ENCODE assay signal across 10 cellular contexts in the genomic region with DNA sequence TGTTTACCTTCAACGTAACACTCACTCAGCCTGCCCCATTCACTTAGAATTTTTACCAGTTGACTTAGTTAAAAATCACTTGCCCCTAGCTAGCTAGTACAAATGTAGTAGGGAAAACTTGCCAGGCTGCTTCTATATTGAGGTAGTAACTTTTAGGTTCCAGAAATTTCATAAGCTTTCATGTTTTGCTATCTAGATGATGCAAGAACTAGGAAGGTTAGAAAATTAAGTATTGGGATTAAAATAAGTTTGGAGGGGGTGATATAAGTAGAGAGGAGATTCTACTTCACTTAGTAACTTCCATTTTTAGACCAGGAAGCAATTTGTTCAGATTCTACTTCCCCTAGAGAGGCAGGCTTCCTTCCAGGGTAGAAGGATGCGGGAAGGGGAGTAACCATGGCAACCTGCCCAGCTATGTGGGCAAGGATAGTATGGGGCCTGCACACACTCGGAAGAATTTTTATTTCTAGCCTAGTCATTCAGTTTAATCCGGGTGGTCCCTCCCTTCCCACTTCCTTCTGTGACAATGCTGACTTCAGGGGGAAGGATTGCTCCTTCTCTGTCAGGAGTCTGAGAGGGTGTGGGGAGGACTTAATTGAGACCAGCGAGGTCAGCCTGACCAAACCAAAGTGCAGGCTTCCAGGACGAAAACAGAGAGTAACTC. TPM values are rescaled to one million over a fixed set of nuclear protein-coding genes. Genes with fewer than 3 reads are reported as not detected.
A peak's percentile ranks its signal among the peaks of the same experiment; 100 is the strongest.
DNase-seq lines count a peak whose midpoint lies in the region; ATAC-seq and TF ChIP-seq lines count a peak whose summit lies in the region.
"Had no signal": no experiment of that assay in that cellular context is flagged by ENCODE, and none has a peak within 500 bp of the region (broad histone marks: within the 10 kb centered on the region; RNA-seq: fewer than 3 reads in every experiment).

No MANE protein-coding gene starts in this region.

- H3K79me2 ChIP-seq in smooth muscle cell (ENCODE audit: low read depth) = peaks cover 79% of the 10 kb centered on the region

- peak in 1 of 3 donors; percentile 22 for TF ChIP-seq POLR2A in body of pancreas (IDR thresholded peaks at IDR 0.05)

- no peaks in the 10 kb centered on the region for H3K9me3 ChIP-seq in body of pancreas
- H3K9me3 ChIP-seq in smooth muscle cell (replicated peaks; ENCODE audit: low read depth) = no peaks in the 10 kb centered on the region

- H3K4me1 ChIP-seq in body of pancreas (peaks cover 9% of the 10 kb centered on the region), smooth muscle cell (ENCODE audit: low read depth) (peaks cover 23% of the 10 kb centered on the region)

- WGBS in body of pancreas, 2 donors = 39 to 43% methylated on average over 6 of the region's 6 CpGs
- 37% methylated on average over 6 of the region's 6 CpGs for WGBS in smooth muscle cell (ENCODE audit: low lambda C conversion rate)

- DNase-seq in GOT3 (lab: John Stamatoyannopoulos, UW) (peak; percentile 10), body of pancreas (peak; percentile 31 to 74 (median 52)), kidney glomerular epithelial cell (lab: John Stamatoyannopoulos, UW) (peak; percentile 63), smooth muscle cell (lab: John Stamatoyannopoulos, UW; ENCODE audit: unreplicated experiment) (no peak)
- DNase-seq in stimulated activated CD4-positive, alpha-beta T cell treated with anti-CD3 and anti-CD28 coated beads, Interleukin-1b, Interleukin-23, amount 100 ng/mL, for 48 hours = no peak
- DNase-seq: activated CD4-positive, CD25-positive, alpha-beta regulatory T cell treated with anti-CD3 and anti-CD28 coated beads, Interleukin-2, amount 50 U/mL, for 72 hours had no signal

- intact Hi-C loops in body of pancreas (cut with DNase I) = no loop called here

- TF ChIP-seq CTCF in body of pancreas (IDR thresholded peaks at IDR 0.05) (no peak), smooth muscle cell (IDR thresholded peaks at IDR 0.05; ENCODE audit: borderline replicate concordance, insufficient read depth, poor library complexity, severe bottlenecking) (no peak)

- H2AFZ ChIP-seq in smooth muscle cell (ENCODE audit: low read depth) = no peak overlapping the region

- H3K27me3 ChIP-seq in body of pancreas (no peaks in the 10 kb centered on the region), smooth muscle cell (ENCODE audit: low read depth) (no peaks in the 10 kb centered on the region)

- H3K27ac ChIP-seq in body of pancreas (peak overlapping the region in 3 of 4 donors; percentile 22 to 82 (median 54)), smooth muscle cell (ENCODE audit: low read depth) (peak overlapping the region; percentile 87)

- H3K4me3 ChIP-seq in body of pancreas (no peak overlapping the region), smooth muscle cell (peak overlapping the region; percentile 75)

- H3K9ac ChIP-seq in smooth muscle cell (ENCODE audit: low read depth) = no peak overlapping the region

- H3K36me3 ChIP-seq in body of pancreas (replicated peaks in 1 of 2; ENCODE audit: insufficient read depth in 1 of 2, low read depth in 2 of 2) = no peaks in the 10 kb centered on the region
- no peaks in the 10 kb centered on the region for H3K36me3 ChIP-seq in smooth muscle cell (ENCODE audit: low read depth)

- peak overlapping the region; percentile 84 for H3K4me2 ChIP-seq in smooth muscle cell

- peak; percentile 23 for ATAC-seq in body of pancreas
- ATAC-seq in HG03520 (IDR thresholded peaks at IDR 0.05; ENCODE audit: unreplicated experiment) = no peak
- ATAC-seq in GM18517 (IDR thresholded peaks at IDR 0.05; ENCODE audit: unreplicated experiment) = no peak
- no peak for ATAC-seq in HG02678 (IDR thresholded peaks at IDR 0.05; ENCODE audit: unreplicated experiment)

- H3F3A ChIP-seq in smooth muscle cell (ENCODE audit: low read depth) = peaks cover 22% of the 10 kb centered on the region

- peaks cover 78% of the 10 kb centered on the region for H4K20me1 ChIP-seq in smooth muscle cell (ENCODE audit: low read depth)

RNA-seq across cellular contexts. Expression of a gene that starts 4.2 kb away (rescaled TPM):
- total RNA-seq in body of pancreas (10 to 100 TPM; 33.9 to 39.4 TPM), smooth muscle cell (95.0 and 105 TPM in 2 replicates)
- polyA plus RNA-seq in smooth muscle cell = 81.4 and 87.2 TPM in 2 replicates

RNA-seq across cellular contexts. Expression of a gene that starts 56.3 kb away (rescaled TPM):
- total RNA-seq in body of pancreas (not detected), smooth muscle cell (not detected in 2 replicates)
- not detected in 2 replicates for polyA plus RNA-seq in smooth muscle cell
- polyA plus RNA-seq: esophagus had no signal

Comparison
In these comparisons a context has a peak if more than half of its experiments do, and no peak if none do; other contexts are left out.
1. DNase-seq: peak in GOT3 (single experiment), body of pancreas (4 of 4) and kidney glomerular epithelial cell (single experiment); none in smooth muscle cell (single experiment) and stimulated activated CD4-positive, alpha-beta T cell treated with anti-CD3 and anti-CD28 coated beads, Interleukin-1b, Interleukin-23, amount 100 ng/mL, for 48 hours (single experiment).